In the genomic region with DNA sequence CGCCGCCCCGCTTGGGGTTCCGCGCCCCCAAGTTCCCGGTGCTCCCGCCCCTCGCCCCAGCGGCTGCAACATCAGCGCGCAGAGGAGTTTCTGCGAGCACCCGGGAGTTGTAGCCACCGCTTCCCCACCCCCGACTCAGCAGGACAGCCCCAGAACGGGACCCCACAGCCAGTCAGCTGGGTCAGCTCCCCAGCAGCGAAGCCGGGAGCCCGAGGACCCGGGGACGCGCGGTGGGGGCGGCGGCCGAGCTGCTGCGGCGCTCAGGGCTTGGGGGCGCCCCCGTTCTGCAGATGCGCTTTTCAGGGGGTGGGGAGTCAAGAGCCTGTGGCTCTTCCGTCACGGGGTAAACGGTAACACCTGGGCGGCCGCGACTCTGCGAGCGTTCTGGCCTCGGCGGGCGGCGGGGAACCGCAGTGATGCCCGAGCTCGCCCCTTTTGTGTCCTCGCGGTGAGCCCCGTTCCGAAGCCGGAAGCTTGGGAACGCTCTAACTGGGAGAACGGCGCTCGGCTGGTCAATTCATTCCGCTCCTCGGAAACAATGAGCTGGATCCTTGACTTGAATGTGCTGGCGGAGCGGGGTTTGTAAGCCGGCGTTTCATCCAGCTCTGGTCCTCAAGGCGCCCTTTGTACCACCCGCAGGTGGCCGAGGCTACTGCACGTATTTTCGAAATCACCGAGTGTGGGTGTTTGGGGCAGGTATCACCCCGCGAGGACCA, we compare ENCODE assay signal across 8 cellular contexts. TPM values are rescaled to one million over a fixed set of nuclear protein-coding genes. Genes with fewer than 3 reads are reported as not detected.
DNase-seq lines count a peak whose midpoint lies in the region; ATAC-seq, FAIRE-seq and TF ChIP-seq lines count a peak whose summit lies in the region.

No MANE protein-coding gene starts in this region.

- ATAC-seq in GM21381 (IDR thresholded peaks at IDR 0.05; ENCODE audit: unreplicated experiment): peak; percentile 63

- FAIRE-seq in HTR-8/SVneo (lab: Jason Lieb, UNC): no peak

- H3K9ac ChIP-seq in parathyroid adenoma: peak overlapping the region; percentile 71

- peaks cover 17% of the 10 kb centered on the region for H3K4me1 Mint-ChIP-seq in activated naive CD4-positive, alpha-beta T cell treated with anti-CD3 and anti-CD28 coated beads, Interleukin-2, amount 50 U/mL, for 24 hours

- H3K9me3 Mint-ChIP-seq in activated naive CD4-positive, alpha-beta T cell treated with anti-CD3 and anti-CD28 coated beads, Interleukin-2, amount 50 U/mL, for 24 hours: no peaks in the 10 kb centered on the region

- H3K27me3 Mint-ChIP-seq in activated naive CD4-positive, alpha-beta T cell treated with anti-CD3 and anti-CD28 coated beads, Interleukin-2, amount 50 U/mL, for 24 hours: peaks cover 51% of the 10 kb centered on the region

- H3K36me3 Mint-ChIP-seq in activated naive CD4-positive, alpha-beta T cell treated with anti-CD3 and anti-CD28 coated beads, Interleukin-2, amount 50 U/mL, for 24 hours: no peaks in the 10 kb centered on the region

- no peaks in the 10 kb centered on the region for H3K9me3 ChIP-seq in SJCRH30 (replicated peaks)
- H3K9me3 ChIP-seq in parathyroid adenoma (ENCODE audit: control insufficient read depth, low read length): no peaks in the 10 kb centered on the region

- peaks cover 37% of the 10 kb centered on the region for H3K79me2 ChIP-seq in parathyroid adenoma

- peak overlapping the region; percentile 83 for H3K4me3 Mint-ChIP-seq in activated naive CD4-positive, alpha-beta T cell treated with anti-CD3 and anti-CD28 coated beads, Interleukin-2, amount 50 U/mL, for 24 hours

- H3K4me1 ChIP-seq in SJCRH30: peaks cover 36% of the 10 kb centered on the region
- H3K4me1 ChIP-seq in parathyroid adenoma: peaks cover 42% of the 10 kb centered on the region

- peak overlapping the region; percentile 80 for H2AFZ ChIP-seq in parathyroid adenoma

- H3K4me3 ChIP-seq in SJCRH30: peak overlapping the region; percentile 84
- H3K4me3 ChIP-seq in parathyroid adenoma (ENCODE audit: low read depth, low read length): peak overlapping the region; percentile 71

- TF ChIP-seq CTCF in parathyroid adenoma (IDR thresholded peaks at IDR 0.05): peak; percentile 74

- intact Hi-C loops in head of caudate nucleus (cut with DNase I): no loop called here

- peak overlapping the region; percentile 61 for H3K27ac ChIP-seq in SJCRH30
- H3K27ac ChIP-seq in parathyroid adenoma: peak overlapping the region; percentile 90

- peak overlapping the region; percentile 76 for H3K4me2 ChIP-seq in parathyroid adenoma (ENCODE audit: low read length)

- H3K27me3 ChIP-seq in SJCRH30 (no peaks in the 10 kb centered on the region), parathyroid adenoma (ENCODE audit: control insufficient read depth, insufficient read depth, low read length) (no peaks in the 10 kb centered on the region)

- peak; percentile 26 for DNase-seq in DMS 273 treated with DMSO at 0.1 percent for 48 hours (lab: John Stamatoyannopoulos, UW)
- DNase-seq in HTR-8/SVneo (ENCODE audit: insufficient read length, low spot score): peak; percentile 55
- DNase-seq in SJCRH30: peak; percentile 81 to 91
- peak in 40 of 42 donors; percentile 14 to 77 (median 42) for DNase-seq in head of caudate nucleus
- DNase-seq in ureter (ENCODE audit: low spot score): peak; percentile 82

- H3K27ac Mint-ChIP-seq in activated naive CD4-positive, alpha-beta T cell treated with anti-CD3 and anti-CD28 coated beads, Interleukin-2, amount 50 U/mL, for 24 hours: no peak overlapping the region

- no peaks in the 10 kb centered on the region for H3K36me3 ChIP-seq in SJCRH30
- no peaks in the 10 kb centered on the region for H3K36me3 ChIP-seq in parathyroid adenoma (ENCODE audit: control insufficient read depth, insufficient read depth, low read length)

RNA-seq across cellular contexts. Expression of gene PLEKHG1, which starts 0.8 kb away (rescaled TPM):
- total RNA-seq in SJCRH30 (2014; rRNA removed; shearing (Covaris generic)): 13.6 and 13.8 TPM in 2 replicates
- 78.9 TPM for total RNA-seq in ureter

Comparison
In these comparisons a context has a peak if more than half of its experiments do, and no peak if none do; other contexts are left out.
1. Peak in every context shown above with its lines: DNase-seq, ATAC-seq, H3K4me3 ChIP-seq and H3K27ac ChIP-seq.
2. DNase-seq: peak in every context shown above with its lines; median percentile 86 in SJCRH30; 82 in ureter; 55 in HTR-8/SVneo; 42 in head of caudate nucleus; 26 in DMS 273 treated with DMSO at 0.1 percent for 48 hours.